ENCODE assay signal across 8 cellular contexts in the genomic region with DNA sequence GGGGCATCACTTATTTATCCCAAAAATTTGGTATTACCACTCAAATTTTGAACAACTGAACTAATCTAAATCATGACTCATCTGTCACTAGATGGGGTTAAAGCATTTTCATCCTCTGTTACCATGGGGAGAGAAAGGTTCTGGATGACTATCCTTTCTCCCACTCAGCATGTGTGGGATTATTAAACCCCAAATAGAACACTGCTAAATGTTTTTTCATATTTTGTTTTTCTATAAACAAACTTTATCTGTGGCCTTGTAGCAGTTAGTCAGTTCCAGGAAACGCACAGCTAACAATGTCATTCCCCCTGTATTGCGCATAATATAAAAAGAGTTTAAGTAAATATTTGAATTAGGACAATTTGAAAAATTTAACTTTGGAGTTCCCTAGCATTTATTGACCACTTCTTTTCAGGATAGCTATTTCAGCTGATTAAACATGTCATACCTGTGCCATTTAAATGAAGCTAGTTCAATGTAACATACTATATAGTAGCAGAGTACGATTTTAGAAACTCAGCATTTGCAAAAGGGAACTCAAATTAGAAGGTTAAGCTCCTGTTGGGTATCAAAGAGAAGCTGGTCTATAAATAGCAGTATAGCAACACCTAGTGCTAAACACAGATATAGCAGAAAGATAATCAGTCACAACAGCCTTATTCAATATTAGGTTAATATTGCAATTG. TPM values are rescaled to one million over a fixed set of nuclear protein-coding genes. Genes with fewer than 3 reads are reported as not detected.
DNase-seq lines count a peak whose midpoint lies in the region; ATAC-seq and TF ChIP-seq lines count a peak whose summit lies in the region.

No MANE protein-coding gene starts in this region.

- DNase-seq in NCI-H2171 treated with DMSO at 0.1 percent for 48 hours (lab: John Stamatoyannopoulos, UW) (peak; percentile 54), NCI-H2171 (lab: John Stamatoyannopoulos, UW) (no peak), RWPE2 (ENCODE audit: low spot score) (no peak), right atrium auricular region (ENCODE audit: low spot score) (no peak), thyroid gland (no peak), C1 segment of cervical spinal cord (lab: John Stamatoyannopoulos, UW) (no peak)
- no peak for DNase-seq in stimulated activated naive CD4-positive, alpha-beta T cell treated with Interleukin-2 at 50 U/mL for 16 hours (lab: John Stamatoyannopoulos, UW)

- H3K27me3 ChIP-seq in RWPE2 (ENCODE audit: insufficient read depth, poor library complexity, severe bottlenecking) (no peaks in the 10 kb centered on the region), right atrium auricular region (no peaks in the 10 kb centered on the region), thyroid gland (no peaks in the 10 kb centered on the region)

- H3K4me3 ChIP-seq in RWPE2 (ENCODE audit: severe bottlenecking), result no peak overlapping the region
- H3K4me3 ChIP-seq in right atrium auricular region, result no peak overlapping the region
- no peak overlapping the region for H3K4me3 ChIP-seq in thyroid gland (replicated peaks in 1 of 3)

- intact Hi-C loops in thyroid gland (cut with DNase I), result no loop called here

- H3K4me1 ChIP-seq in RWPE2 (ENCODE audit: insufficient read depth, poor library complexity, severe bottlenecking) (peaks cover 3% of the 10 kb centered on the region), right atrium auricular region (peaks cover 0 to 61% of the 10 kb centered on the region in 2 donors), thyroid gland (peaks cover 0 to 6% of the 10 kb centered on the region in 2 donors)

- TF ChIP-seq CTCF in RWPE2 (IDR thresholded peaks at IDR 0.05; ENCODE audit: poor library complexity, severe bottlenecking) (peak; percentile 77), right atrium auricular region (IDR thresholded peaks at IDR 0.05) (peak in 1 of 2 donors; percentile 48), thyroid gland (IDR thresholded peaks at IDR 0.05) (peak in 4 of 6 experiments; percentile 27 to 59 (median 50))

- no peak for TF ChIP-seq POLR2A in thyroid gland (IDR thresholded peaks at IDR 0.05)

- no peaks in the 10 kb centered on the region for H3K9me3 ChIP-seq in RWPE2 (ENCODE audit: severe bottlenecking)
- no peaks in the 10 kb centered on the region for H3K9me3 ChIP-seq in right atrium auricular region
- no peaks in the 10 kb centered on the region for H3K9me3 ChIP-seq in thyroid gland

- WGBS in thyroid gland, 2 donors, result 61 to 69% methylated on average over 3 of the region's 3 CpGs

- peak; percentile 72 for ATAC-seq in HG03354 (IDR thresholded peaks at IDR 0.05; ENCODE audit: poor library complexity, severe bottlenecking, unreplicated experiment)
- ATAC-seq in RWPE2 (ENCODE audit: low read depth), result peak; percentile 67; the same call in 1 of the 3 replicates

- H3K36me3 ChIP-seq in RWPE2 (ENCODE audit: low read depth) (no peaks in the 10 kb centered on the region), right atrium auricular region (no peaks in the 10 kb centered on the region), thyroid gland (no peaks in the 10 kb centered on the region)

- H3K27ac ChIP-seq in RWPE2 (ENCODE audit: poor library complexity, severe bottlenecking) (no peak overlapping the region), right atrium auricular region (peak overlapping the region; percentile 33 to 47), thyroid gland (no peak overlapping the region)

RNA-seq across cellular contexts. Expression of gene TMEM212, which starts 9.2 kb away (rescaled TPM):
- not detected for total RNA-seq in right atrium auricular region
- total RNA-seq in thyroid gland, result not detected

RNA-seq across cellular contexts. Expression of gene PLD1, which starts 23.6 kb away (rescaled TPM):
- total RNA-seq in right atrium auricular region (100 to 1,000 TPM in 1 of 2 donors, 10 to 100 TPM in 1; 64.5 to 111 TPM), thyroid gland (10 to 100 TPM; 13.0 to 21.7 (median 19.8) TPM)

Comparison
In these comparisons a context has a peak if more than half of its experiments do, and no peak if none do; other contexts are left out.
1. H3K27ac ChIP-seq: peak in right atrium auricular region (2 of 2); none in RWPE2 (single experiment) and thyroid gland (0 of 3).